In genomic region chr19:33754361-33754760, GRCh38 we compare ENCODE assay signal across 20 cellular contexts.
"Had no signal": no experiment of that assay in that cellular context is flagged by ENCODE, and none has a peak within 500 bp of the region (broad histone marks: within the 10 kb centered on the region; RNA-seq: fewer than 3 reads in every experiment).

No MANE protein-coding gene starts in this region.

- H3K4me3 ChIP-seq: PC-9, SJSA1, SK-N-MC had no signal

- H3K9ac ChIP-seq: KMS-11 had no signal

- H3K9me3 ChIP-seq: SJSA1 had no signal

- H3K4me2 ChIP-seq: KMS-11, PC-9 had no signal

- H2AFZ ChIP-seq: PC-9 had no signal

- FAIRE-seq: RCC 7860 had no signal

- H3K36me3 ChIP-seq: SJSA1 had no signal

- H3K27ac ChIP-seq: KMS-11, PC-9, SJSA1, SK-N-MC had no signal

- DNase-seq: Kasumi-1; MM.1S; NCI-H1092 treated with DMSO at 0.1 percent for 48 hours; NCI-H1436; NCI-H187; NCI-H2029; NCI-H2171 treated with DMSO at 0.1 percent for 48 hours; NCI-H524; NCI-H526 treated with DMSO at 0.1 percent for 48 hours; NCI-H748 treated with DMSO at 0.1 percent for 48 hours; NK-92 treated with Interleukin-12 subunit alpha and Interleukin-12 subunit beta, amount 100 ng/mL, for 24 hours; OCI-M1; PC-9; Right ventricle myocardium superior; RPMI8226; SIG-M5 had no signal
